ENCODE assay signal across 12 cellular contexts in genomic region chr4:119336332-119336979, GRCh38. TPM values are rescaled to one million over a fixed set of nuclear protein-coding genes. Genes with fewer than 3 reads are reported as not detected.
"Had no signal": no experiment of that assay in that cellular context is flagged by ENCODE, and none has a peak within 500 bp of the region (broad histone marks: within the 10 kb centered on the region; RNA-seq: fewer than 3 reads in every experiment).

No MANE protein-coding gene starts in this region.

RNA-seq across cellular contexts. Expression of gene FABP2, which starts 14.5 kb away (rescaled TPM):
- total RNA-seq: activated CD4-positive, alpha-beta memory T cell treated with anti-CD3 and anti-CD28 coated beads, Interleukin-2, amount 10 ng/mL, durations not matched to agents 7 days and 5 days; activated CD4-positive, alpha-beta T cell treated with anti-CD3 and anti-CD28 coated beads, Interleukin-2, amount 10 ng/mL, durations not matched to agents 7 days and 5 days; ascending aorta; cerebellum; lower leg skin; SK-MEL-5; smooth muscle cell; suprapubic skin; T-cell; T-helper 2 cell treated with Interferon-gamma antibody and Interleukin-4, amounts not matched to agents 100 ng/mL and 5 ng/mL, for 36 hours; ureter; WTC11 had no signal
